15 cellular contexts compared by ENCODE assay signal in the genomic region with DNA sequence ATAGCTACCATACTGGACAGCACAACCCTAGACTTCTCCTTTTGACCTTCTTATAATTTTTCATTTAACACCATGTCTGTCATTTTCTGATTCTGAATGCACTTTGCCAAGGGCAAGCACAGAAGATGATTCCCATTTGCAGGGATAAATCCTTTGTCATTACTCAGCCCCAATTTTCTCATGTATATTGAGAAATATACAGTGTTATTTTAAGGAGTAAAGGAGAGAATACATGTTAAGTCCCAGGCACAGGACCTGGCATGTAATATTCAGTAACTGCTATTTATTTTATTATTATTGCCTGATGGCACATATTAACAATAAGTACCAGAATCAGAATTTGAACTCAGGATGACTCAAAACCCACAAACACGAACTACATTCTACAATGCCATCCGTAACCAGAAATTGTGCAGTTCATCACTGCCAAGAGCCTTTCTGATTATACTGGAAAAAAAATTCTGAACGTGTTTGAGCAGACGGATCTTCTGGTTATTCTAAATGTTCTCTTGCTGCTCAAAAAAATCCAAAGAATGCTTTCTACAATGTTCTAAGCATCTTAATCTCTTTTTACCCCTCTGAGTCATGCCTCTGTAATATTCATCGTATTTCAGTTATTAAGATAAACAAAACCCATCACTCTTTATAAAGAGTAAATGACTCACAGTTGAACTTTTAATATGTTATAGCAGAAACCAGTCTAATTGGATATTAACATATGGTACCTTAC.
DNase-seq lines count a peak whose midpoint lies in the region; ATAC-seq, FAIRE-seq and TF ChIP-seq lines count a peak whose summit lies in the region.
"Had no signal": no experiment of that assay in that cellular context is flagged by ENCODE, and none has a peak within 500 bp of the region (broad histone marks: within the 10 kb centered on the region; RNA-seq: fewer than 3 reads in every experiment).

No MANE protein-coding gene starts in this region.

- H3K9me3 Mint-ChIP-seq in osteocyte (ENCODE audit: unreplicated experiment) (peaks cover 9% of the 10 kb centered on the region), immature natural killer cell (no peaks in the 10 kb centered on the region)
- H3K9me3 Mint-ChIP-seq in CD4-positive, alpha-beta memory T cell: peaks cover 0 to 6% (median 0%) of the 10 kb centered on the region in 8 donors
- H3K9me3 Mint-ChIP-seq: CD4-positive, alpha-beta T cell had no signal

- peak overlapping the region; percentile 8 for H3K27ac ChIP-seq in epithelial cell of prostate
- H3K27ac ChIP-seq in CD4-positive, alpha-beta memory T cell (ENCODE audit: low read depth, low read length): no peak overlapping the region
- H3K27ac ChIP-seq: stomach had no signal

- CTCF ChIA-PET in CD4-positive, alpha-beta memory T cell (lab: Charles Lee; ENCODE audit: partially characterized antibody): no interaction called here

- H3K36me3 ChIP-seq in CD4-positive, alpha-beta memory T cell (ENCODE audit: insufficient read depth, low read length): no peaks in the 10 kb centered on the region

- H3K27me3 ChIP-seq in CD4-positive, alpha-beta memory T cell (ENCODE audit: insufficient read depth, low read length): no peaks in the 10 kb centered on the region
- H3K27me3 ChIP-seq: stomach had no signal

- H3K36me3 Mint-ChIP-seq in osteocyte (ENCODE audit: unreplicated experiment) (peaks cover 8% of the 10 kb centered on the region), immature natural killer cell (no peaks in the 10 kb centered on the region)
- no peaks in the 10 kb centered on the region for H3K36me3 Mint-ChIP-seq in CD4-positive, alpha-beta memory T cell
- H3K36me3 Mint-ChIP-seq: activated CD4-positive, alpha-beta memory T cell treated with anti-CD3 and anti-CD28 coated beads for 36 hours had no signal

- H3K4me3 Mint-ChIP-seq in osteocyte (ENCODE audit: unreplicated experiment) (no peak overlapping the region), immature natural killer cell (no peak overlapping the region)
- no peak overlapping the region for H3K4me3 Mint-ChIP-seq in CD4-positive, alpha-beta memory T cell
- H3K4me3 Mint-ChIP-seq: activated CD4-positive, alpha-beta memory T cell treated with anti-CD3 and anti-CD28 coated beads for 36 hours; CD4-positive, alpha-beta T cell had no signal

- POLR2A ChIA-PET in CD4-positive, alpha-beta memory T cell (lab: Charles Lee; ENCODE audit: partially characterized antibody): no interaction called here

- H3K27ac Mint-ChIP-seq in osteocyte (ENCODE audit: unreplicated experiment) (peak overlapping the region; percentile 36), immature natural killer cell (no peak overlapping the region)
- no peak overlapping the region for H3K27ac Mint-ChIP-seq in CD4-positive, alpha-beta memory T cell
- H3K27ac Mint-ChIP-seq: activated CD4-positive, alpha-beta memory T cell treated with anti-CD3 and anti-CD28 coated beads for 36 hours; CD4-positive, alpha-beta T cell had no signal

- no peaks in the 10 kb centered on the region for H3K9me3 ChIP-seq in CD4-positive, alpha-beta memory T cell (ENCODE audit: control insufficient read depth in 1 of 2, low read length in 2 of 2)
- H3K9me3 ChIP-seq: stomach had no signal

- peaks cover 27% of the 10 kb centered on the region for H3K4me1 Mint-ChIP-seq in osteocyte (ENCODE audit: unreplicated experiment)
- no peaks in the 10 kb centered on the region for H3K4me1 Mint-ChIP-seq in CD4-positive, alpha-beta memory T cell
- no peaks in the 10 kb centered on the region for H3K4me1 Mint-ChIP-seq in immature natural killer cell

- no peak for TF ChIP-seq CTCF in osteocyte (IDR thresholded peaks at IDR 0.05)

- peak; percentile 89 for FAIRE-seq in RCC 7860 (lab: Jason Lieb, UNC)

- DNase-seq in COLO829 (ENCODE audit: low spot score): peak; percentile 20
- peak; percentile 66 for DNase-seq in RCC 7860 (ENCODE audit: low spot score)
- DNase-seq in epithelial cell of prostate (ENCODE audit: low read depth, low spot score): no peak
- no peak for DNase-seq in osteocyte (ENCODE audit: extremely low spot score, unreplicated experiment)
- DNase-seq in CD4-positive, alpha-beta memory T cell: no peak
- DNase-seq in COLO668 (lab: John Stamatoyannopoulos, UW; ENCODE audit: unreplicated experiment): no peak
- DNase-seq in immature natural killer cell: no peak
- DNase-seq: activated CD4-positive, alpha-beta memory T cell treated with anti-CD3 and anti-CD28 coated beads for 36 hours; activated gamma-delta T cell treated with Interleukin-2 at 50 U/mL for 16 hours; CD4-positive, alpha-beta T cell; NCI-H1436 treated with DMSO at 0.1 percent for 48 hours; NCI-H526 treated with DMSO at 0.1 percent for 48 hours; right cardiac atrium; stomach had no signal

- no peak overlapping the region for H3K4me3 ChIP-seq in CD4-positive, alpha-beta memory T cell (ENCODE audit: low read length in 2 of 2)
- H3K4me3 ChIP-seq: stomach had no signal

- no peak for ATAC-seq in GM21526 (IDR thresholded peaks at IDR 0.05; ENCODE audit: low FRiP score, unreplicated experiment)
- ATAC-seq: right cardiac atrium had no signal

- H3K4me1 ChIP-seq in CD4-positive, alpha-beta memory T cell (ENCODE audit: insufficient read depth, low read length): no peaks in the 10 kb centered on the region
- H3K4me1 ChIP-seq: stomach had no signal

- H3K27me3 Mint-ChIP-seq in osteocyte (ENCODE audit: unreplicated experiment): no peaks in the 10 kb centered on the region
- H3K27me3 Mint-ChIP-seq in CD4-positive, alpha-beta memory T cell: no peaks in the 10 kb centered on the region
- H3K27me3 Mint-ChIP-seq in immature natural killer cell (ENCODE audit: low read depth in 3 of 3): peaks cover 0 to under 1% (median 0%) of the 10 kb centered on the region in 3 donors
- H3K27me3 Mint-ChIP-seq: activated CD4-positive, alpha-beta memory T cell treated with anti-CD3 and anti-CD28 coated beads for 36 hours; CD4-positive, alpha-beta T cell had no signal

- intact Hi-C loops in CD4-positive, alpha-beta memory T cell (cut with micrococcal nuclease): no loop called here

Comparison
In these comparisons a context has a peak if more than half of its experiments do, and no peak if none do; other contexts are left out.
1. DNase-seq: peak in COLO829 (single experiment) and RCC 7860 (single experiment); none in epithelial cell of prostate (single experiment), osteocyte (single experiment), CD4-positive, alpha-beta memory T cell (0 of 5), COLO668 (single experiment) and immature natural killer cell (0 of 3).